Comparison of ENCODE assay signal across 15 cellular contexts in genomic region chr5:55429707-55430253, GRCh38.
A peak's percentile ranks its signal among the peaks of the same experiment; 100 is the strongest.
DNase-seq lines count a peak whose midpoint lies in the region; ATAC-seq and TF ChIP-seq lines count a peak whose summit lies in the region.
"Had no signal": no experiment of that assay in that cellular context is flagged by ENCODE, and none has a peak within 500 bp of the region (broad histone marks: within the 10 kb centered on the region; RNA-seq: fewer than 3 reads in every experiment).

No MANE protein-coding gene starts in this region.

- H3K36me3 ChIP-seq in trophoblast cell (ENCODE audit: control insufficient read depth in 1 of 2, insufficient read depth in 2 of 2, low read length in 2 of 2) = peaks cover 17 to 35% of the 10 kb centered on the region in 2 experiments

- peaks cover 34% of the 10 kb centered on the region for H3K9me3 Mint-ChIP-seq in T-helper 2 cell treated with Interferon-gamma antibody and Interleukin-4, amounts not matched to agents 5 μg/mL and 100 μg/mL, for 36 hours

- no peak overlapping the region for H2BK5ac ChIP-seq in trophoblast cell (ENCODE audit: low read depth, low read length, poor library complexity)

- H3K27ac Mint-ChIP-seq in T-helper 2 cell treated with Interferon-gamma antibody and Interleukin-4, amounts not matched to agents 5 μg/mL and 100 μg/mL, for 36 hours = no peak overlapping the region

- no CpG with 5 or more reads among the region's 9 CpGs for WGBS in trophoblast cell (ENCODE audit: extremely low coverage, insufficient coverage, insufficient read length)

- no peak overlapping the region for H3K4me3 Mint-ChIP-seq in T-helper 2 cell treated with Interferon-gamma antibody and Interleukin-4, amounts not matched to agents 5 μg/mL and 100 μg/mL, for 36 hours

- no peak overlapping the region for H4K91ac ChIP-seq in trophoblast cell (ENCODE audit: low read depth, low read length)

- no peak overlapping the region for H3K9ac ChIP-seq in trophoblast cell (ENCODE audit: low read length)
- H3K9ac ChIP-seq: BLaER1 treated with 17β-estradiol and CSF1 and Interleukin-3, amounts not matched to agents 10 nM and 100 nM had no signal

- no peaks in the 10 kb centered on the region for H3K79me1 ChIP-seq in trophoblast cell (ENCODE audit: low read length)

- H3K4me1 ChIP-seq in trophoblast cell (ENCODE audit: control insufficient read depth in 1 of 2, insufficient read depth in 2 of 2, low read length in 2 of 2) = peaks cover 7 to 9% of the 10 kb centered on the region in 2 experiments
- H3K4me1 ChIP-seq: BLaER1 treated with 17β-estradiol and CSF1 and Interleukin-3, amounts not matched to agents 10 nM and 100 nM had no signal

- no peak overlapping the region for H3K4me3 ChIP-seq in trophoblast cell (ENCODE audit: low read depth, low read length)
- H3K4me3 ChIP-seq: BLaER1 treated with 17β-estradiol and CSF1 and Interleukin-3, amounts not matched to agents 10 nM and 100 nM; HAP-1; prostate gland had no signal

- H3K27me3 Mint-ChIP-seq in T-helper 2 cell treated with Interferon-gamma antibody and Interleukin-4, amounts not matched to agents 5 μg/mL and 100 μg/mL, for 36 hours (ENCODE audit: low read depth) = no peaks in the 10 kb centered on the region

- no peak overlapping the region for H4K12ac ChIP-seq in trophoblast cell (ENCODE audit: low read depth, low read length)

- H3K27ac ChIP-seq in cingulate gyrus (ENCODE audit: low read depth, low read length) (peak overlapping the region; percentile 33), trophoblast cell (ENCODE audit: low read depth, low read length) (no peak overlapping the region)
- H3K27ac ChIP-seq: BLaER1 treated with 17β-estradiol and CSF1 and Interleukin-3, amounts not matched to agents 10 nM and 100 nM had no signal

- H3K9me3 ChIP-seq in trophoblast cell (ENCODE audit: insufficient read depth, low read depth, low read length) = peaks cover 10% of the 10 kb centered on the region
- H3K9me3 ChIP-seq: HAP-1, prostate gland had no signal

- no peak overlapping the region for H3K4me2 ChIP-seq in trophoblast cell (ENCODE audit: low read length)
- H3K4me2 ChIP-seq: BLaER1 treated with 17β-estradiol and CSF1 and Interleukin-3, amounts not matched to agents 10 nM and 100 nM had no signal

- no peak overlapping the region for H2BK120ac ChIP-seq in trophoblast cell (ENCODE audit: insufficient read depth, low read length, poor library complexity)

- H2BK12ac ChIP-seq in trophoblast cell (ENCODE audit: low read length) = no peak overlapping the region

- no peaks in the 10 kb centered on the region for H3K79me2 ChIP-seq in trophoblast cell (ENCODE audit: control insufficient read depth, insufficient read depth, low read length, poor library complexity)

- H3K14ac ChIP-seq in trophoblast cell (ENCODE audit: low read length) = no peak overlapping the region

- peaks cover 71% of the 10 kb centered on the region for H3K36me3 Mint-ChIP-seq in T-helper 2 cell treated with Interferon-gamma antibody and Interleukin-4, amounts not matched to agents 5 μg/mL and 100 μg/mL, for 36 hours (ENCODE audit: low read depth)

- H3K4me1 Mint-ChIP-seq in T-helper 2 cell treated with Interferon-gamma antibody and Interleukin-4, amounts not matched to agents 5 μg/mL and 100 μg/mL, for 36 hours (ENCODE audit: low read depth) = peaks cover 3% of the 10 kb centered on the region

- no peaks in the 10 kb centered on the region for H3K27me3 ChIP-seq in trophoblast cell (ENCODE audit: insufficient read depth, low read length)
- H3K27me3 ChIP-seq: BLaER1 treated with 17β-estradiol and CSF1 and Interleukin-3, amounts not matched to agents 10 nM and 100 nM had no signal

- H3K18ac ChIP-seq in trophoblast cell (ENCODE audit: low read length) = peak overlapping the region; percentile 8

- DNase-seq in NCI-H1105 (lab: John Stamatoyannopoulos, UW) (peak; percentile 20), trophoblast cell (no peak), epidermal melanocyte (ENCODE audit: insufficient read length, low spot score) (no peak)
- no peak for DNase-seq in T-helper 2 cell treated with Interferon-gamma antibody and Interleukin-4, amounts not matched to agents 5 μg/mL and 100 μg/mL, for 36 hours (ENCODE audit: low spot score)
- DNase-seq: central memory CD4-positive, alpha-beta T cell; glutamatergic neuron; kidney; NCI-H510A had no signal

- no peak overlapping the region for H4K8ac ChIP-seq in trophoblast cell (ENCODE audit: low read depth, low read length)

- H2AFZ ChIP-seq in trophoblast cell (ENCODE audit: insufficient read depth, low read length, poor library complexity) = no peak overlapping the region

- peak; percentile 20 for TF ChIP-seq POLR2A in GM19193 (IDR thresholded peaks at IDR 0.05; ENCODE audit: extremely low read depth, insufficient read depth, insufficient read length)

- H2AK5ac ChIP-seq in trophoblast cell (ENCODE audit: low read length) = no peak overlapping the region

- H3K23ac ChIP-seq in trophoblast cell (ENCODE audit: low read length) = no peak overlapping the region

- no peak for ATAC-seq in GM21526 (IDR thresholded peaks at IDR 0.05; ENCODE audit: low FRiP score, unreplicated experiment)
- ATAC-seq: activated naive CD4-positive, alpha-beta T cell treated with anti-CD3 and anti-CD28 coated beads, Interleukin-2, amount 50 U/mL, for 72 hours had no signal

- H3K4ac ChIP-seq in trophoblast cell (ENCODE audit: low read depth, low read length) = no peak overlapping the region
